17 cellular contexts compared by ENCODE assay signal in the genomic region with DNA sequence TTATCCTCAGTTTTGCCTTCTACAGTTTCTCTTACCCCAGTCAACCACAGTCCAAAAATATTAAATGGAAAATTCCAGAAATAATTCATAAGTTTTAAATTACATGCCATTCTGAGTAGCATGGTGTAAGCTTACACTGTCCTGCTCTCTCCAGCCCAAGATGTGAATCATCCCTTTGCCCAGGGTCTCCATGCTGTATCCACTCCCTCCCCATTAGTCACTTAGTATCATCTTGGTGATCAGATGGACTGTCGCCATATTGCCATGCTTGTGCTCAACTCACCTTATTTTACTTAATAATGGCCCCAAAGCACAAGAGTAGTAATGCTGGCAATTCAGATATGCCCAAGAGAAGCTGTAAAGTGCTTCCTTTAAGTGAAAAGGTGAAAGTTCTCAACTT. TPM values are rescaled to one million over a fixed set of nuclear protein-coding genes. Genes with fewer than 3 reads are reported as not detected.
DNase-seq lines count a peak whose midpoint lies in the region; ATAC-seq and TF ChIP-seq lines count a peak whose summit lies in the region.
"Had no signal": no experiment of that assay in that cellular context is flagged by ENCODE, and none has a peak within 500 bp of the region (broad histone marks: within the 10 kb centered on the region; RNA-seq: fewer than 3 reads in every experiment).

No MANE protein-coding gene starts in this region.

- TF ChIP-seq POLR2A in GM18505 (IDR thresholded peaks at IDR 0.05; ENCODE audit: borderline replicate concordance, extremely low read depth, insufficient read depth, insufficient read length), result no peak

- no peak for TF ChIP-seq CTCF in cardiac fibroblast (IDR thresholded peaks at IDR 0.05; ENCODE audit: low read depth, low read length)
- no peak for TF ChIP-seq CTCF in endothelial cell (IDR thresholded peaks at IDR 0.05; ENCODE audit: unreplicated experiment)

- no peaks in the 10 kb centered on the region for H3K4me1 Mint-ChIP-seq in endothelial cell (ENCODE audit: unreplicated experiment)

- no peak overlapping the region for H3K27ac Mint-ChIP-seq in endothelial cell (ENCODE audit: unreplicated experiment)
- H3K27ac Mint-ChIP-seq: activated naive CD4-positive, alpha-beta T cell treated with anti-CD3 and anti-CD28 coated beads, Interleukin-2, amount 50 U/mL, for 72 hours; brain; CD8-positive, alpha-beta T cell had no signal

- no peaks in the 10 kb centered on the region for H3K36me3 Mint-ChIP-seq in endothelial cell (ENCODE audit: low read depth, unreplicated experiment)
- H3K36me3 Mint-ChIP-seq: activated naive CD4-positive, alpha-beta T cell treated with anti-CD3 and anti-CD28 coated beads, Interleukin-2, amount 50 U/mL, for 72 hours; brain; CD8-positive, alpha-beta T cell had no signal

- no peak overlapping the region for H3K4me3 Mint-ChIP-seq in endothelial cell (ENCODE audit: unreplicated experiment)
- H3K4me3 Mint-ChIP-seq: brain; CD8-positive, alpha-beta T cell had no signal

- DNase-seq in GM03348 (ENCODE audit: low spot score), result peak; percentile 12
- peak; percentile 22 for DNase-seq in RKO (ENCODE audit: low spot score)
- peak; percentile 8 to 48 for DNase-seq in cardiac fibroblast (ENCODE audit: low read depth in 2 of 2)
- peak; percentile 81 for DNase-seq in iris pigment epithelial cell (ENCODE audit: low read depth)
- DNase-seq in endothelial cell (ENCODE audit: low spot score), result no peak
- DNase-seq: CD8-positive, alpha-beta T cell; dermis blood vessel endothelial cell; DND-41; heart right ventricle; Kasumi-1; NCI-H69 had no signal

- H3K27me3 Mint-ChIP-seq in endothelial cell (ENCODE audit: unreplicated experiment), result peaks cover 1% of the 10 kb centered on the region

- no peak overlapping the region for H3K4me3 ChIP-seq in cardiac fibroblast (replicated peaks in 1 of 2; ENCODE audit: low read depth in 2 of 2, low read length in 2 of 2)
- H3K4me3 ChIP-seq: heart right ventricle, SJSA1 had no signal

- ATAC-seq in HG02981 (IDR thresholded peaks at IDR 0.05; ENCODE audit: unreplicated experiment) (no peak), HG03442 (IDR thresholded peaks at IDR 0.05; ENCODE audit: unreplicated experiment) (no peak), GM18505 (IDR thresholded peaks at IDR 0.05; ENCODE audit: unreplicated experiment) (no peak)
- ATAC-seq: activated naive CD4-positive, alpha-beta T cell treated with anti-CD3 and anti-CD28 coated beads, Interleukin-2, amount 50 U/mL, for 72 hours; CD8-positive, alpha-beta T cell; heart right ventricle had no signal

- no peaks in the 10 kb centered on the region for H3K9me3 Mint-ChIP-seq in endothelial cell (ENCODE audit: unreplicated experiment)
- H3K9me3 Mint-ChIP-seq: activated naive CD4-positive, alpha-beta T cell treated with anti-CD3 and anti-CD28 coated beads, Interleukin-2, amount 50 U/mL, for 72 hours; CD8-positive, alpha-beta T cell had no signal

RNA-seq across cellular contexts. Expression of gene CCNT2, which starts 18.5 kb away (rescaled TPM):
- total RNA-seq in endothelial cell (ENCODE audit: unreplicated experiment), result 49.5 TPM
